Comparison of ENCODE assay signal across 12 cellular contexts in the genomic region with DNA sequence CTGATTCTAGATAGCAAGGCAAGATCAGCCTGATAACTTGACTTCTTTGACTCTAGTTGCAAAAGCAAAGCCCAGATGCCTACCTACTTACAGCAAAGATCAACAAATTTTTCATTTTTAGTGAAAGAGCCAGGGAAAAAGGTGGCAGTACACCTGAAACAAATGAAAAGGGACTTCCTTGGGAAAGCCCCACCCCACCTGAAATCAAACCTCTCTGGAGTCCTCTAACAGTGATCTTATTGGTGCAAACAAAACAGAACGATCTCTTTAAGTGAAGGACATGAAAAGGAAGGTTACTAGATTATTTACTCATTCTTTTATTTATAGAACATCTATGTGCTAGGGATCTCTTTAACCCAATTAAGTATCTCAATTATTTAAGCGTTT. TPM values are rescaled to one million over a fixed set of nuclear protein-coding genes. Genes with fewer than 3 reads are reported as not detected.
DNase-seq lines count a peak whose midpoint lies in the region; ATAC-seq and TF ChIP-seq lines count a peak whose summit lies in the region.
"Had no signal": no experiment of that assay in that cellular context is flagged by ENCODE, and none has a peak within 500 bp of the region (broad histone marks: within the 10 kb centered on the region; RNA-seq: fewer than 3 reads in every experiment).

No MANE protein-coding gene starts in this region.

- WGBS in endodermal cell (ENCODE audit: insufficient coverage in 1 of 2, insufficient read length in 1 of 2), 2 experiments: 79% methylated on average over 2 of the region's 2 CpGs; no CpG with 5 or more reads in 1 of the 2 experiments
- WGBS in GM23248 (ENCODE audit: low coverage in 1 of 2, low lambda C conversion rate in 2 of 2, missing lambda C conversion rate in 2 of 2), 2 experiments: 45 to 62% methylated on average over 2 of the region's 2 CpGs
- WGBS in prostate gland: 46% methylated on average over 2 of the region's 2 CpGs

- peaks cover 18 to 59% (median 53%) of the 10 kb centered on the region in 4 donors for H3K4me1 Mint-ChIP-seq in CD4-positive, CD25-positive, alpha-beta regulatory T cell
- H3K4me1 Mint-ChIP-seq in IgD-negative memory B cell (peaks cover 33 to 40% (median 37%) of the 10 kb centered on the region in 3 donors), endodermal cell (peaks cover 34% of the 10 kb centered on the region)

- no peaks in the 10 kb centered on the region for H3K79me2 ChIP-seq in GM23248 (ENCODE audit: insufficient read depth)

- ATAC-seq in CD4-positive, CD25-positive, alpha-beta regulatory T cell (ENCODE audit: low read depth in 2 of 2): no peak
- ATAC-seq in GM18907 (IDR thresholded peaks at IDR 0.05; ENCODE audit: unreplicated experiment) (peak; percentile 6), GM19035 (IDR thresholded peaks at IDR 0.05; ENCODE audit: unreplicated experiment) (no peak)

- H2AFZ ChIP-seq in GM23248: no peak overlapping the region

- H3K27me3 ChIP-seq in CD4-positive, CD25-positive, alpha-beta regulatory T cell (ENCODE audit: control insufficient read depth, insufficient read depth, low read length): no peaks in the 10 kb centered on the region
- no peaks in the 10 kb centered on the region for H3K27me3 ChIP-seq in endodermal cell (ENCODE audit: control insufficient read depth, insufficient read depth, low read length, poor library complexity, severe bottlenecking)
- H3K27me3 ChIP-seq in GM23248 (replicated peaks; ENCODE audit: insufficient read depth): peaks cover 20% of the 10 kb centered on the region; the same call in 1 of the 2 replicates
- H3K27me3 ChIP-seq in MG63: peaks cover 5% of the 10 kb centered on the region
- H3K27me3 ChIP-seq in prostate gland (replicated peaks; ENCODE audit: insufficient read depth): no peaks in the 10 kb centered on the region
- H3K27me3 ChIP-seq: cardiac muscle cell had no signal

- peaks cover 0 to 3% (median 0%) of the 10 kb centered on the region in 7 donors for H3K9me3 Mint-ChIP-seq in CD4-positive, CD25-positive, alpha-beta regulatory T cell
- H3K9me3 Mint-ChIP-seq in IgD-negative memory B cell (no peaks in the 10 kb centered on the region), endodermal cell (no peaks in the 10 kb centered on the region)

- no peaks in the 10 kb centered on the region for H3K27me3 Mint-ChIP-seq in CD4-positive, CD25-positive, alpha-beta regulatory T cell
- H3K27me3 Mint-ChIP-seq in IgD-negative memory B cell (no peaks in the 10 kb centered on the region), endodermal cell (ENCODE audit: insufficient read depth) (no peaks in the 10 kb centered on the region)

- H3K9ac ChIP-seq in endodermal cell (ENCODE audit: extremely low read depth, low read length, poor library complexity, severe bottlenecking): no peak overlapping the region
- no peak overlapping the region for H3K9ac ChIP-seq in GM23248

- no peaks in the 10 kb centered on the region for H3F3A ChIP-seq in GM23248 (ENCODE audit: insufficient read depth)

- peak overlapping the region; percentile 95 to 99 (median 97) for H3K4me3 Mint-ChIP-seq in CD4-positive, CD25-positive, alpha-beta regulatory T cell
- H3K4me3 Mint-ChIP-seq in IgD-negative memory B cell (peak overlapping the region; percentile 97 to 99 (median 98)), endodermal cell (peak overlapping the region; percentile 50)

- H3K4me3 ChIP-seq in CD4-positive, CD25-positive, alpha-beta regulatory T cell (ENCODE audit: low read depth, low read length): peak overlapping the region; percentile 100
- H3K4me3 ChIP-seq in endodermal cell (ENCODE audit: low read length) (no peak overlapping the region), GM23248 (no peak overlapping the region), MG63 (no peak overlapping the region), prostate gland (no peak overlapping the region)
- H3K4me3 ChIP-seq: cardiac muscle cell had no signal

- no peak for TF ChIP-seq POLR2A in prostate gland (IDR thresholded peaks at IDR 0.05)

- H3K4me1 ChIP-seq in CD4-positive, CD25-positive, alpha-beta regulatory T cell (ENCODE audit: control insufficient read depth, insufficient read depth, low read length, poor library complexity, severe bottlenecking): peaks cover 65% of the 10 kb centered on the region
- H3K4me1 ChIP-seq in endodermal cell (ENCODE audit: control insufficient read depth, insufficient read depth, low read length): peaks cover 4% of the 10 kb centered on the region
- no peaks in the 10 kb centered on the region for H3K4me1 ChIP-seq in GM23248 (ENCODE audit: insufficient read depth)
- no peaks in the 10 kb centered on the region for H3K4me1 ChIP-seq in prostate gland (replicated peaks)

- in situ Hi-C loops in GM23248 (cut with MboI): no loop called here

- H3K27ac ChIP-seq in CD4-positive, CD25-positive, alpha-beta regulatory T cell (ENCODE audit: insufficient read depth, low read length, poor library complexity, severe bottlenecking): peak overlapping the region; percentile 94
- H3K27ac ChIP-seq in endodermal cell (ENCODE audit: low read depth, low read length) (no peak overlapping the region), GM23248 (no peak overlapping the region), prostate gland (peak overlapping the region in 1 of 2 donors; percentile 40)
- H3K27ac ChIP-seq: cardiac muscle cell had no signal

- no peaks in the 10 kb centered on the region for H3K9me2 ChIP-seq in GM23248 (ENCODE audit: insufficient read depth)

- intact Hi-C loops in prostate gland (cut with DNase I): no loop called here

- peak overlapping the region; percentile 95 to 99 (median 98) for H3K27ac Mint-ChIP-seq in CD4-positive, CD25-positive, alpha-beta regulatory T cell
- H3K27ac Mint-ChIP-seq in IgD-negative memory B cell (peak overlapping the region; percentile 97 to 99 (median 98)), endodermal cell (no peak overlapping the region)

- DNase-seq in CD4-positive, CD25-positive, alpha-beta regulatory T cell: no peak
- DNase-seq in endodermal cell (no peak), GM23248 (no peak), MG63 (no peak), prostate gland (ENCODE audit: low spot score) (no peak)
- DNase-seq: glutamatergic neuron, NCI-H2081 had no signal

- H3K36me3 Mint-ChIP-seq in CD4-positive, CD25-positive, alpha-beta regulatory T cell: peaks cover 9% of the 10 kb centered on the region
- H3K36me3 Mint-ChIP-seq in IgD-negative memory B cell (peaks cover 3% of the 10 kb centered on the region), endodermal cell (ENCODE audit: low read depth) (no peaks in the 10 kb centered on the region)

- H3K9me3 ChIP-seq in CD4-positive, CD25-positive, alpha-beta regulatory T cell (ENCODE audit: control insufficient read depth in 2 of 2, low read length in 2 of 2): no peaks in the 10 kb centered on the region
- H3K9me3 ChIP-seq in endodermal cell (ENCODE audit: control insufficient read depth, low read length): no peaks in the 10 kb centered on the region
- H3K9me3 ChIP-seq in GM23248 (ENCODE audit: low read depth): no peaks in the 10 kb centered on the region
- no peaks in the 10 kb centered on the region for H3K9me3 ChIP-seq in MG63
- no peaks in the 10 kb centered on the region for H3K9me3 ChIP-seq in prostate gland

- TF ChIP-seq CTCF in endodermal cell (conservative IDR thresholded peaks at IDR 0.05): no peak
- TF ChIP-seq CTCF in prostate gland (IDR thresholded peaks at IDR 0.05): no peak

- no peaks in the 10 kb centered on the region for H4K20me1 ChIP-seq in GM23248 (ENCODE audit: insufficient read depth)

- no peak overlapping the region for H3K4me2 ChIP-seq in GM23248 (ENCODE audit: unreplicated experiment)

- H3K36me3 ChIP-seq in CD4-positive, CD25-positive, alpha-beta regulatory T cell (ENCODE audit: control insufficient read depth, insufficient read depth, low read length): no peaks in the 10 kb centered on the region
- no peaks in the 10 kb centered on the region for H3K36me3 ChIP-seq in endodermal cell (ENCODE audit: control insufficient read depth, insufficient read depth, low read length)
- H3K36me3 ChIP-seq in GM23248 (ENCODE audit: low read depth): no peaks in the 10 kb centered on the region
- no peaks in the 10 kb centered on the region for H3K36me3 ChIP-seq in MG63
- H3K36me3 ChIP-seq in prostate gland: no peaks in the 10 kb centered on the region
- H3K36me3 ChIP-seq: cardiac muscle cell had no signal

RNA-seq across cellular contexts. Expression of gene LCP1, which starts 0.5 kb away (rescaled TPM):
- total RNA-seq in CD4-positive, CD25-positive, alpha-beta regulatory T cell: 516 TPM
- polyA plus RNA-seq in CD4-positive, CD25-positive, alpha-beta regulatory T cell: 1,000 to 10,000 TPM in 3 of 4 donors, 100 to 1,000 TPM in 1; 831 to 1,155 (median 1,047) TPM
- polyA plus RNA-seq in IgD-negative memory B cell (835 TPM), GM23248 (2016; fragmentation: Nextera tagmentation; extraction: Ambion mirVana) (0.64 and 1.3 TPM in 2 replicates)
- total RNA-seq in endodermal cell (10 to 100 TPM in 1 of 2 donors, 1 to 10 TPM in 1; 3.0 to 16.8 TPM), prostate gland (100 to 1,000 TPM in 1 of 2 donors, 10 to 100 TPM in 1; 58.1 to 177 TPM)
- polyA plus RNA-seq in endodermal cell (2013, experiment 1 of 2): 1.5 TPM
- polyA plus RNA-seq in endodermal cell (2013, experiment 2 of 2): 1.5 TPM
- total RNA-seq in GM23248 (2014; rRNA removed; shearing (Covaris generic)): not detected in 2 replicates
- total RNA-seq in MG63 (2014; rRNA removed; shearing (Covaris generic); ENCODE audit: low replicate concordance): 0.57 and 0.63 TPM in 2 replicates

RNA-seq across cellular contexts. Expression of gene LRRC63, which starts 29.2 kb away (rescaled TPM):
- 0.20 TPM for total RNA-seq in CD4-positive, CD25-positive, alpha-beta regulatory T cell
- polyA plus RNA-seq in CD4-positive, CD25-positive, alpha-beta regulatory T cell: under 1 TPM; 0.12 to 0.49 (median 0.18) TPM
- polyA plus RNA-seq in IgD-negative memory B cell (not detected), GM23248 (2016; fragmentation: Nextera tagmentation; extraction: Ambion mirVana) (not detected in 2 replicates)
- total RNA-seq in endodermal cell (not detected), prostate gland (1 to 10 TPM; 1.0 to 1.7 TPM)
- 0.25 TPM for polyA plus RNA-seq in endodermal cell (2013, experiment 1 of 2)
- 0.12 TPM for polyA plus RNA-seq in endodermal cell (2013, experiment 2 of 2)
- not detected in 2 replicates for total RNA-seq in GM23248 (2014; rRNA removed; shearing (Covaris generic))
- total RNA-seq in MG63 (2014; rRNA removed; shearing (Covaris generic); ENCODE audit: low replicate concordance): 0.16 TPM in 1 of 2 replicates, not detected in the other
- total RNA-seq: pulmonary artery endothelial cell had no signal
